ENCODE assay signal across 8 cellular contexts in genomic region chr17:38967290-38967738, GRCh38. TPM values are rescaled to one million over a fixed set of nuclear protein-coding genes. Genes with fewer than 3 reads are reported as not detected.
DNase-seq lines count a peak whose midpoint lies in the region; ATAC-seq, FAIRE-seq and TF ChIP-seq lines count a peak whose summit lies in the region.

Gene FBXO47, minus strand, starts transcription at chr17:38967403. Its CDS starts 4,378 bp downstream, at chr17:38963025.

- H3K4me3 ChIP-seq in adrenal gland (no peak within 1 kb of the TSS), pancreas (peak within 1 kb of the TSS in 2 of 4 donors; percentile 26 to 38)

- 26 to 56% (median 31%) methylated on average over 13 to 21 of the region's 21 CpGs for WGBS in adrenal gland, 4 donors
- 3 to 12% methylated on average over 21 of the region's 21 CpGs for WGBS in pancreas, 2 donors

- TF ChIP-seq POLR2A in adrenal gland (IDR thresholded peaks at IDR 0.05), result no peak
- TF ChIP-seq POLR2A in GM12892 (IDR thresholded peaks at IDR 0.05; ENCODE audit: low read depth, low read length), result no peak

- TF ChIP-seq CTCF in GM13977 (IDR thresholded peaks at IDR 0.05; ENCODE audit: extremely low read depth, insufficient read depth, missing control alignments), result no peak
- TF ChIP-seq CTCF in adrenal gland (IDR thresholded peaks at IDR 0.05), result peak in 2 of 6 experiments; percentile 18 to 35
- no peak for TF ChIP-seq CTCF in pancreas (IDR thresholded peaks at IDR 0.05)

- peak within 1 kb of the TSS in 2 of 5 donors; percentile 36 to 61 for H3K27ac ChIP-seq in adrenal gland
- H3K27ac ChIP-seq in pancreas, result peak within 1 kb of the TSS in 3 of 4 donors; percentile 37 to 72 (median 62)

- H3K27me3 ChIP-seq in adrenal gland (no peaks in the 10 kb centered on the region), pancreas (no peaks in the 10 kb centered on the region)

- ATAC-seq in pancreas, result peak; percentile 98 to 100 (median 99)

- FAIRE-seq in pancreas (lab: Jason Lieb, UNC) (peak; percentile 9), GM12892 (lab: Jason Lieb, UNC) (no peak)

- H3K9me3 ChIP-seq in adrenal gland (replicated peaks in 1 of 3) (no peaks in the 10 kb centered on the region), pancreas (no peaks in the 10 kb centered on the region)

- H3K4me1 ChIP-seq in adrenal gland (replicated peaks in 1 of 2) (no peaks in the 10 kb centered on the region), pancreas (no peaks in the 10 kb centered on the region)

- in situ Hi-C loops in GM13977 (cut with MboI; ENCODE audit: low pct_unique_long_range_greater_than_20kb, low sequenced_read_pairs, unreplicated experiment), result no loop called here

- intact Hi-C loops in adrenal gland (cut with DNase I), result no loop called here
- intact Hi-C loops in cardiac septum (cut with DNase I), result loop anchor here (5.0 to 10.0 kb wide), 2 partner anchors 93 to 185 kb away; partner anchors contain the start of genes LASP1 and PLXDC1
- intact Hi-C loops in pancreas (cut with DNase I), result no loop called here

- H3K36me3 ChIP-seq in adrenal gland (replicated peaks in 1 of 2) (no peaks in the 10 kb centered on the region), pancreas (no peaks in the 10 kb centered on the region)

- peak; percentile 64 for DNase-seq in GM13977 (ENCODE audit: low spot score)
- peak; percentile 67 for DNase-seq in T follicular helper cell (ENCODE audit: low read depth)
- DNase-seq in adrenal gland, result peak; percentile 77 to 95 (median 83)
- DNase-seq in cardiac septum (ENCODE audit: low spot score), result peak; percentile 95
- DNase-seq in pancreas, result peak; percentile 87 to 94 (median 92)
- peak; percentile 78 for DNase-seq in superior temporal gyrus (ENCODE audit: extremely low spot score)
- no peak for DNase-seq in SHP77 treated with DMSO at 0.1 percent for 48 hours (lab: John Stamatoyannopoulos, UW)
- no peak for DNase-seq in GM12892 (ENCODE audit: insufficient read length)

RNA-seq across cellular contexts. Expression of gene FBXO47, which starts in this region (rescaled TPM):
- total RNA-seq in adrenal gland (not detected), cardiac septum (not detected), pancreas (under 1 TPM in 1 of 6 donors, not detected in 5; 0.06 TPM)
- polyA plus RNA-seq in adrenal gland (not detected), pancreas (not detected)
- not detected for polyA plus RNA-seq in GM12892 (2012; ENCODE audit: missing spikeins)

Comparison
In these comparisons a context has a peak if more than half of its experiments do, and no peak if none do; other contexts are left out.
1. Peak in DNase-seq in adrenal gland; RNA of the gene not detected or under 1 TPM.
2. Peak in DNase-seq in cardiac septum; RNA of the gene not detected or under 1 TPM.
3. Peak in DNase-seq, ATAC-seq and H3K27ac ChIP-seq in pancreas; RNA of the gene not detected or under 1 TPM.
4. DNase-seq: peak in GM13977 (single experiment), T follicular helper cell (single experiment) and superior temporal gyrus (single experiment); none in SHP77 treated with DMSO at 0.1 percent for 48 hours (single experiment) and GM12892 (single experiment).